8 cellular contexts compared by ENCODE assay signal in genomic region chr18:23586249-23587196, GRCh38. TPM values are rescaled to one million over a fixed set of nuclear protein-coding genes. Genes with fewer than 3 reads are reported as not detected.
DNase-seq lines count a peak whose midpoint lies in the region; ATAC-seq and TF ChIP-seq lines count a peak whose summit lies in the region.

NPC1 (minus strand) TSS chr18:23586506; CDS start chr18:23586343, 163 bp downstream.

- CTCF ChIA-PET in WTC11 (lab: Charles Lee) = interaction anchor here (0.9 to 1.8 kb wide), 3 partner anchors 28 to 117 kb away, joined by 3 to 5 read pairs (median 4); no protein-coding TSS in a partner anchor

- no peaks in the 10 kb centered on the region for H3K36me3 Mint-ChIP-seq in WTC11

- peaks cover 22% of the 10 kb centered on the region for H3K4me1 Mint-ChIP-seq in WTC11

- no peaks in the 10 kb centered on the region for H3K27me3 Mint-ChIP-seq in WTC11 (ENCODE audit: low read depth)

- TF ChIP-seq CTCF in WTC11 (IDR thresholded peaks at IDR 0.05) (peak; percentile 85), cardiac fibroblast (IDR thresholded peaks at IDR 0.05; ENCODE audit: low read depth, low read length) (peak; percentile 81)

- H3K9me3 Mint-ChIP-seq in WTC11 = no peaks in the 10 kb centered on the region

- DNase-seq in AG08396 (ENCODE audit: low spot score) = peak; percentile 94
- peak; percentile 94 for DNase-seq in NCI-H2227 treated with DMSO at 0.1 percent for 48 hours (lab: John Stamatoyannopoulos, UW)
- peak; percentile 90 for DNase-seq in WTC11 (ENCODE audit: low spot score)
- DNase-seq in cardiac fibroblast (ENCODE audit: low read depth in 2 of 2) = peak; percentile 96 to 98
- DNase-seq in inferior parietal cortex (ENCODE audit: extremely low spot score) = peak; percentile 93
- peak; percentile 83 to 88 for DNase-seq in stimulated activated CD4-positive, alpha-beta T cell treated with anti-CD3 and anti-CD28 coated beads, Interleukin-12 subunit alpha, Interleukin-12 subunit beta, amount 100 ng/mL, for 24 hours (ENCODE audit: low read depth in 2 of 2)

- ATAC-seq in GM18873 (IDR thresholded peaks at IDR 0.05; ENCODE audit: low FRiP score, unreplicated experiment) (peak; percentile 67), HG03139 (IDR thresholded peaks at IDR 0.05; ENCODE audit: unreplicated experiment) (peak; percentile 88), WTC11 (peak; percentile 94)

- POLR2A ChIA-PET in WTC11 (lab: Charles Lee) = no interaction called here

- H3K27ac Mint-ChIP-seq in WTC11 = peak within 1 kb of the TSS; percentile 95

- peak within 1 kb of the TSS; percentile 77 to 97 for H3K4me3 ChIP-seq in cardiac fibroblast (replicated peaks in 1 of 2; ENCODE audit: low read depth in 2 of 2, low read length in 2 of 2)

- peak within 1 kb of the TSS; percentile 93 for H3K4me3 Mint-ChIP-seq in WTC11

TF ChIP-seq in WTC11, 78 proteins besides CTCF, POLR2A, EP300 and RAD21 (continues in another document):
- no peak for TF ChIP-seq NFATC4 (CRISPR knock-in tag; IDR thresholded peaks at IDR 0.05)
- TF ChIP-seq, protein P1, sequence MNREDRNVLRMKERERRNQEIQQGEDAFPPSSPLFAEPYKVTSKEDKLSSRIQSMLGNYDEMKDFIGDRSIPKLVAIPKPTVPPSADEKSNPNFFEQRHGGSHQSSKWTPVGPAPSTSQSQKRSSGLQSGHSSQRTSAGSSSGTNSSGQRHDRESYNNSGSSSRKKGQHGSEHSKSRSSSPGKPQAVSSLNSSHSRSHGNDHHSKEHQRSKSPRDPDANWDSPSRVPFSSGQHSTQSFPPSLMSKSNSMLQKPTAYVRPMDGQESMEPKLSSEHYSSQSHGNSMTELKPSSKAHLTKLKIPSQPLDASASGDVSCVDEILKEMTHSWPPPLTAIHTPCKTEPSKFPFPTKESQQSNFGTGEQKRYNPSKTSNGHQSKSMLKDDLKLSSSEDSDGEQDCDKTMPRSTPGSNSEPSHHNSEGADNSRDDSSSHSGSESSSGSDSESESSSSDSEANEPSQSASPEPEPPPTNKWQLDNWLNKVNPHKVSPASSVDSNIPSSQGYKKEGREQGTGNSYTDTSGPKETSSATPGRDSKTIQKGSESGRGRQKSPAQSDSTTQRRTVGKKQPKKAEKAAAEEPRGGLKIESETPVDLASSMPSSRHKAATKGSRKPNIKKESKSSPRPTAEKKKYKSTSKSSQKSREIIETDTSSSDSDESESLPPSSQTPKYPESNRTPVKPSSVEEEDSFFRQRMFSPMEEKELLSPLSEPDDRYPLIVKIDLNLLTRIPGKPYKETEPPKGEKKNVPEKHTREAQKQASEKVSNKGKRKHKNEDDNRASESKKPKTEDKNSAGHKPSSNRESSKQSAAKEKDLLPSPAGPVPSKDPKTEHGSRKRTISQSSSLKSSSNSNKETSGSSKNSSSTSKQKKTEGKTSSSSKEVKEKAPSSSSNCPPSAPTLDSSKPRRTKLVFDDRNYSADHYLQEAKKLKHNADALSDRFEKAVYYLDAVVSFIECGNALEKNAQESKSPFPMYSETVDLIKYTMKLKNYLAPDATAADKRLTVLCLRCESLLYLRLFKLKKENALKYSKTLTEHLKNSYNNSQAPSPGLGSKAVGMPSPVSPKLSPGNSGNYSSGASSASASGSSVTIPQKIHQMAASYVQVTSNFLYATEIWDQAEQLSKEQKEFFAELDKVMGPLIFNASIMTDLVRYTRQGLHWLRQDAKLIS (CRISPR knock-in tag; IDR thresholded peaks at IDR 0.05; ENCODE audit: borderline replicate concordance) = no peak
- no peak for TF ChIP-seq ZNF416 (CRISPR knock-in tag; IDR thresholded peaks at IDR 0.05)
- TF ChIP-seq JAZF1 (CRISPR knock-in tag; IDR thresholded peaks at IDR 0.05) = no peak
- TF ChIP-seq, protein P2, sequence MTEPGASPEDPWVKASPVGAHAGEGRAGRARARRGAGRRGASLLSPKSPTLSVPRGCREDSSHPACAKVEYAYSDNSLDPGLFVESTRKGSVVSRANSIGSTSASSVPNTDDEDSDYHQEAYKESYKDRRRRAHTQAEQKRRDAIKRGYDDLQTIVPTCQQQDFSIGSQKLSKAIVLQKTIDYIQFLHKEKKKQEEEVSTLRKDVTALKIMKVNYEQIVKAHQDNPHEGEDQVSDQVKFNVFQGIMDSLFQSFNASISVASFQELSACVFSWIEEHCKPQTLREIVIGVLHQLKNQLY (CRISPR knock-in tag; IDR thresholded peaks at IDR 0.05) = 0 out of 2 replicates have a peak, but pooled peaks have one; percentile 8
- peak; percentile 11; the same call in 1 of the 2 replicates for TF ChIP-seq ARID4B (CRISPR knock-in tag; IDR thresholded peaks at IDR 0.05; ENCODE audit: borderline replicate concordance)
- no peak for TF ChIP-seq SMAD4 (CRISPR knock-in tag; IDR thresholded peaks at IDR 0.05)
- TF ChIP-seq, protein P3, sequence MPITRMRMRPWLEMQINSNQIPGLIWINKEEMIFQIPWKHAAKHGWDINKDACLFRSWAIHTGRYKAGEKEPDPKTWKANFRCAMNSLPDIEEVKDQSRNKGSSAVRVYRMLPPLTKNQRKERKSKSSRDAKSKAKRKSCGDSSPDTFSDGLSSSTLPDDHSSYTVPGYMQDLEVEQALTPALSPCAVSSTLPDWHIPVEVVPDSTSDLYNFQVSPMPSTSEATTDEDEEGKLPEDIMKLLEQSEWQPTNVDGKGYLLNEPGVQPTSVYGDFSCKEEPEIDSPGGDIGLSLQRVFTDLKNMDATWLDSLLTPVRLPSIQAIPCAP (CRISPR knock-in tag; IDR thresholded peaks at IDR 0.05) = no peak
- TF ChIP-seq, protein P4, sequence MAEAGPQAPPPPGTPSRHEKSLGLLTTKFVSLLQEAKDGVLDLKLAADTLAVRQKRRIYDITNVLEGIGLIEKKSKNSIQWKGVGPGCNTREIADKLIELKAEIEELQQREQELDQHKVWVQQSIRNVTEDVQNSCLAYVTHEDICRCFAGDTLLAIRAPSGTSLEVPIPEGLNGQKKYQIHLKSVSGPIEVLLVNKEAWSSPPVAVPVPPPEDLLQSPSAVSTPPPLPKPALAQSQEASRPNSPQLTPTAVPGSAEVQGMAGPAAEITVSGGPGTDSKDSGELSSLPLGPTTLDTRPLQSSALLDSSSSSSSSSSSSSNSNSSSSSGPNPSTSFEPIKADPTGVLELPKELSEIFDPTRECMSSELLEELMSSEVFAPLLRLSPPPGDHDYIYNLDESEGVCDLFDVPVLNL (CRISPR knock-in tag; IDR thresholded peaks at IDR 0.05; ENCODE audit: borderline replicate concordance, low read depth) = no peak
- TF ChIP-seq NFE2L1 (CRISPR knock-in tag; IDR thresholded peaks at IDR 0.05) = 0 out of 2 replicates have a peak, but pooled peaks have one; percentile 7
- TF ChIP-seq, protein P5, sequence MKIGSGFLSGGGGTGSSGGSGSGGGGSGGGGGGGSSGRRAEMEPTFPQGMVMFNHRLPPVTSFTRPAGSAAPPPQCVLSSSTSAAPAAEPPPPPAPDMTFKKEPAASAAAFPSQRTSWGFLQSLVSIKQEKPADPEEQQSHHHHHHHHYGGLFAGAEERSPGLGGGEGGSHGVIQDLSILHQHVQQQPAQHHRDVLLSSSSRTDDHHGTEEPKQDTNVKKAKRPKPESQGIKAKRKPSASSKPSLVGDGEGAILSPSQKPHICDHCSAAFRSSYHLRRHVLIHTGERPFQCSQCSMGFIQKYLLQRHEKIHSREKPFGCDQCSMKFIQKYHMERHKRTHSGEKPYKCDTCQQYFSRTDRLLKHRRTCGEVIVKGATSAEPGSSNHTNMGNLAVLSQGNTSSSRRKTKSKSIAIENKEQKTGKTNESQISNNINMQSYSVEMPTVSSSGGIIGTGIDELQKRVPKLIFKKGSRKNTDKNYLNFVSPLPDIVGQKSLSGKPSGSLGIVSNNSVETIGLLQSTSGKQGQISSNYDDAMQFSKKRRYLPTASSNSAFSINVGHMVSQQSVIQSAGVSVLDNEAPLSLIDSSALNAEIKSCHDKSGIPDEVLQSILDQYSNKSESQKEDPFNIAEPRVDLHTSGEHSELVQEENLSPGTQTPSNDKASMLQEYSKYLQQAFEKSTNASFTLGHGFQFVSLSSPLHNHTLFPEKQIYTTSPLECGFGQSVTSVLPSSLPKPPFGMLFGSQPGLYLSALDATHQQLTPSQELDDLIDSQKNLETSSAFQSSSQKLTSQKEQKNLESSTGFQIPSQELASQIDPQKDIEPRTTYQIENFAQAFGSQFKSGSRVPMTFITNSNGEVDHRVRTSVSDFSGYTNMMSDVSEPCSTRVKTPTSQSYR (CRISPR knock-in tag; IDR thresholded peaks at IDR 0.05) = no peak

RNA-seq across cellular contexts. Expression of gene NPC1, which starts in this region (rescaled TPM):
- 23.9 to 38.3 TPM (median 27.3 TPM) in 3 replicates for total RNA-seq in WTC11 (2021)

Comparison
In these comparisons a context has a peak if more than half of its experiments do, and no peak if none do; other contexts are left out.
1. Peak in every context shown above with its lines: DNase-seq, ATAC-seq and H3K4me3 ChIP-seq.